In genomic region chr6:166579234-166579575, GRCh38 we compare ENCODE assay signal across 17 cellular contexts. TPM values are rescaled to one million over a fixed set of nuclear protein-coding genes. Genes with fewer than 3 reads are reported as not detected.
A peak's percentile ranks its signal among the peaks of the same experiment; 100 is the strongest.
DNase-seq lines count a peak whose midpoint lies in the region; TF ChIP-seq lines count a peak whose summit lies in the region.
"Had no signal": no experiment of that assay in that cellular context is flagged by ENCODE, and none has a peak within 500 bp of the region (broad histone marks: within the 10 kb centered on the region; RNA-seq: fewer than 3 reads in every experiment).

No MANE protein-coding gene starts in this region.

- no peak overlapping the region for H3K4me3 Mint-ChIP-seq in type B pancreatic cell
- H3K4me3 Mint-ChIP-seq in endothelial cell (ENCODE audit: unreplicated experiment) = no peak overlapping the region
- H3K4me3 Mint-ChIP-seq: CD8-positive, alpha-beta memory T cell; HFFc6 had no signal

- H3K9me3 Mint-ChIP-seq in type B pancreatic cell (peaks cover 13% of the 10 kb centered on the region), endothelial cell (ENCODE audit: unreplicated experiment) (peaks cover 5% of the 10 kb centered on the region)

- H3K27ac Mint-ChIP-seq in type B pancreatic cell (no peak overlapping the region), endothelial cell (ENCODE audit: unreplicated experiment) (no peak overlapping the region)
- H3K27ac Mint-ChIP-seq: CD8-positive, alpha-beta memory T cell; HFFc6 had no signal

- intact Hi-C loops in adrenal gland (cut with DNase I) = no loop called here

- TF ChIP-seq CTCF in type B pancreatic cell (conservative IDR thresholded peaks at IDR 0.05) = no peak
- no peak for TF ChIP-seq CTCF in endothelial cell (IDR thresholded peaks at IDR 0.05; ENCODE audit: unreplicated experiment)
- TF ChIP-seq CTCF in adrenal gland (IDR thresholded peaks at IDR 0.05) = no peak

- no peaks in the 10 kb centered on the region for H3K27me3 Mint-ChIP-seq in type B pancreatic cell
- peaks cover 2% of the 10 kb centered on the region for H3K27me3 Mint-ChIP-seq in endothelial cell (ENCODE audit: unreplicated experiment)
- H3K27me3 Mint-ChIP-seq: CD8-positive, alpha-beta memory T cell had no signal

- no peak for TF ChIP-seq POLR2A in adrenal gland (IDR thresholded peaks at IDR 0.05)

- no peak overlapping the region for H3K4me3 ChIP-seq in adrenal gland
- H3K4me3 ChIP-seq: BLaER1 had no signal

- no peaks in the 10 kb centered on the region for H3K4me1 ChIP-seq in adrenal gland (replicated peaks in 1 of 2)
- H3K4me1 ChIP-seq: Caco-2 had no signal

- peaks cover 28% of the 10 kb centered on the region for H3K36me3 Mint-ChIP-seq in type B pancreatic cell
- H3K36me3 Mint-ChIP-seq in endothelial cell (ENCODE audit: low read depth, unreplicated experiment) = peaks cover 23% of the 10 kb centered on the region

- H3K36me3 ChIP-seq in adrenal gland (replicated peaks in 1 of 2) = no peaks in the 10 kb centered on the region
- H3K36me3 ChIP-seq: BLaER1 had no signal

- no peaks in the 10 kb centered on the region for H3K27me3 ChIP-seq in adrenal gland
- H3K27me3 ChIP-seq: BLaER1 had no signal

- WGBS in adrenal gland, 4 donors = 69 to 94% (median 82%) methylated on average over 4 of the region's 4 CpGs

- no peaks in the 10 kb centered on the region for H3K9me3 ChIP-seq in adrenal gland (replicated peaks in 1 of 3)
- H3K9me3 ChIP-seq: Caco-2 had no signal

- peak; percentile 31 for DNase-seq in DMS 273 (lab: John Stamatoyannopoulos, UW; ENCODE audit: unreplicated experiment)
- DNase-seq in DMS 273 treated with DMSO at 0.1 percent for 48 hours (lab: John Stamatoyannopoulos, UW) = no peak
- DNase-seq in RPMI8226 = peak; percentile 20
- peak; percentile 52 for DNase-seq in dermis blood vessel endothelial cell
- DNase-seq in type B pancreatic cell (ENCODE audit: extremely low spot score, unreplicated experiment) = peak; percentile 8
- no peak for DNase-seq in endothelial cell (ENCODE audit: low spot score)
- no peak for DNase-seq in MV-4-11 (lab: John Stamatoyannopoulos, UW)
- DNase-seq in adrenal gland = no peak
- DNase-seq: AML-193; Caco-2; CD8-positive, alpha-beta memory T cell; DMS79; HCEC 1CT; HFFc6 had no signal

- no peak overlapping the region for H3K27ac ChIP-seq in adrenal gland
- H3K27ac ChIP-seq: 22Rv1, BLaER1, HL-60 had no signal

- H3K4me1 Mint-ChIP-seq in type B pancreatic cell (ENCODE audit: unreplicated experiment) (peaks cover 8% of the 10 kb centered on the region), endothelial cell (ENCODE audit: unreplicated experiment) (peaks cover 3% of the 10 kb centered on the region)
- H3K4me1 Mint-ChIP-seq: CD8-positive, alpha-beta memory T cell had no signal

RNA-seq across cellular contexts. Expression of gene RAMACL, which starts 7.3 kb away (rescaled TPM):
- 2.9 and 6.6 TPM in 2 replicates for total RNA-seq in dermis blood vessel endothelial cell
- total RNA-seq in type B pancreatic cell (ENCODE audit: low replicate concordance) = 0.85 and 1.5 TPM in 2 replicates
- 4.9 TPM for total RNA-seq in endothelial cell (ENCODE audit: unreplicated experiment)
- total RNA-seq in adrenal gland = 1 to 10 TPM in 4 of 8 donors, under 1 TPM in 4; 0.14 to 4.2 (median 0.80) TPM
- under 1 TPM; 0.20 to 0.24 (median 0.22) TPM for polyA plus RNA-seq in adrenal gland

RNA-seq across cellular contexts. Expression of gene RPS6KA2, which starts 47.8 kb away (rescaled TPM):
- 166 and 297 TPM in 2 replicates for total RNA-seq in dermis blood vessel endothelial cell
- 23.8 and 39.1 TPM in 2 replicates for total RNA-seq in type B pancreatic cell (ENCODE audit: low replicate concordance)
- 105 TPM for total RNA-seq in endothelial cell (ENCODE audit: unreplicated experiment)
- total RNA-seq in adrenal gland = 10 to 100 TPM; 18.9 to 40.4 (median 28.1) TPM
- 10 to 100 TPM in 2 of 3 donors, 1 to 10 TPM in 1; 7.0 to 28.5 (median 10.2) TPM for polyA plus RNA-seq in adrenal gland

Comparison
In these comparisons a context has a peak if more than half of its experiments do, and no peak if none do; other contexts are left out.
1. DNase-seq: peak in DMS 273 (single experiment), RPMI8226 (single experiment), dermis blood vessel endothelial cell (single experiment) and type B pancreatic cell (single experiment); none in DMS 273 treated with DMSO at 0.1 percent for 48 hours (single experiment), endothelial cell (single experiment), MV-4-11 (single experiment) and adrenal gland (0 of 7).